Comparison of ENCODE assay signal across 8 cellular contexts in the genomic region with DNA sequence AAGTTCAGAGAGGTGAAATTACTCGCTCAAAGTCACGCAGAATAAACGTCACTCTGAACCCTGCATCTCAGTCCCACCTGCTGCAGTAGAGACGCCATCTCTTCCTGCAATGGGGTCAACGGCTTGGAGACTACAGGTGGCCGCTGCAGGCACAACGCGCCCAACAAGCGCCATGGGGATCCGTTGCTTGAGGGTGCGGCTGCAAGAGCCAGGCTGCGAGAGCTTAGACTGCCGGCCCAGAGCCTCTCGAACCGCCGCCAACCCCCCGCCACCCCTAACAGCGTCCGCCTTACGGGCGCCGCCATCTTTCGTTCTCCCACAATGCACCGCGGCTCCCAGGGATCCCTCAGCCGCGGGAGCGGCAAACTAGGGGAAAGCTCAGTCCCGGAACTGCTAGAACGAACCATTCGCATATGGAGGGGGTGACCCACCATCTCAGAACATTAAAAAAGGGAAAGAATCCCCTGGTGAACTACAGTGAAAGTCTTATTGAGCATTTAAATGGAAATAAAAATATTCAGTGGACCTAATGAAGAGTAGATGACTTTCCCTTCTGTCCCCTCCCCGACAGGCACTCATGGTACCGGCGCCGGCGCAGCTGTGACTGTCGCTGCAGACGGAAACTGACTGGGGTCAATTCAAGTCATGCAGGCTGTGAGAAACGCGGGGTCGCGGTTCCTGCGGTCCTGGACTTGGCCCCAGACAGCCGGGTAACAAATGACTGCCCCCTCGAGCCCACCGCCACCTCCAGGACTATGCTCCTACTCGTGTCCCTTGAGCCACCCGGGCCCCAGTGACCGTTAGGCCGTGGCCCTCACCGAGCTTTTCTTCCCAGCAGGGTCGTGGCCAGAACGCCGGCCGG. TPM values are rescaled to one million over a fixed set of nuclear protein-coding genes. Genes with fewer than 3 reads are reported as not detected.
DNase-seq lines count a peak whose midpoint lies in the region; ATAC-seq and TF ChIP-seq lines count a peak whose summit lies in the region.

A gene (minus strand): TSS at position 316 of the 862 bp plus-strand sequence. CDS start 11 bp downstream, at position 305.
A gene (plus strand): TSS at position 636 of the 862 bp plus-strand sequence. CDS start 10 bp downstream, at position 646.

- intact Hi-C loops in T-helper 2 cell treated with Interferon-gamma antibody and Interleukin-4, amounts not matched to agents 100 ng/mL and 5 ng/mL, for 36 hours (cut with micrococcal nuclease) = loop anchor here (1.0 to 10.0 kb wide), 4 partner anchors 79 to 427 kb away; a partner anchor contains a TSS
- intact Hi-C loops in right cardiac atrium (cut with DNase I) = no loop called here
- intact Hi-C loops in uterus (cut with DNase I; ENCODE audit: low total_unique reads) = no loop called here

- H3K4me1 ChIP-seq in right cardiac atrium (ENCODE audit: control insufficient read depth, insufficient read depth, low read length) = peaks cover 2% of the 10 kb centered on the region
- no peaks in the 10 kb centered on the region for H3K4me1 ChIP-seq in uterus

- TF ChIP-seq POLR2A in GM18505 (IDR thresholded peaks at IDR 0.05; ENCODE audit: borderline replicate concordance, extremely low read depth, insufficient read depth, insufficient read length) = peak; percentile 79
- peak; percentile 17 to 22 for TF ChIP-seq POLR2A in uterus (IDR thresholded peaks at IDR 0.05)

- peak; percentile 87 for ATAC-seq in GM18505 (IDR thresholded peaks at IDR 0.05; ENCODE audit: unreplicated experiment)
- ATAC-seq in HG02943 (IDR thresholded peaks at IDR 0.05; ENCODE audit: low read depth, unreplicated experiment) = peak; percentile 85
- ATAC-seq in right cardiac atrium = peak; percentile 98

- no peaks in the 10 kb centered on the region for H3K36me3 ChIP-seq in uterus

- H3K4me3 ChIP-seq in right cardiac atrium (ENCODE audit: low read length) (peak within 1 kb of the TSS; percentile 73), uterus (peak within 1 kb of the TSS; percentile 75 to 92)

- under 1% methylated on average over 55 of the region's 55 CpGs for WGBS in right cardiac atrium

- no peak for TF ChIP-seq CTCF in uterus (IDR thresholded peaks at IDR 0.05)

- DNase-seq in NCI-H187 (lab: John Stamatoyannopoulos, UW) (peak; percentile 78 to 86), anterior cingulate cortex (lab: John Stamatoyannopoulos, UW) (peak in 57 of 58 donors; percentile 57 to 93 (median 85)), right cardiac atrium (peak; percentile 91 to 96 (median 95)), putamen (ENCODE audit: low spot score) (peak; percentile 93), uterus (peak; percentile 83 to 87)

- H3K27me3 ChIP-seq in right cardiac atrium (ENCODE audit: control insufficient read depth, insufficient read depth) (no peaks in the 10 kb centered on the region), uterus (no peaks in the 10 kb centered on the region)

- H3K9me3 ChIP-seq in right cardiac atrium (ENCODE audit: control insufficient read depth, low read length) (no peaks in the 10 kb centered on the region), uterus (no peaks in the 10 kb centered on the region)

- H3K27ac ChIP-seq in right cardiac atrium (ENCODE audit: low read length) (peak within 1 kb of the TSS; percentile 82), uterus (peak within 1 kb of the TSS; percentile 83 to 94)

RNA-seq across cellular contexts. Expression of the first gene that starts in this region (rescaled TPM):
- total RNA-seq in T-helper 2 cell treated with Interferon-gamma antibody and Interleukin-4, amounts not matched to agents 100 ng/mL and 5 ng/mL, for 36 hours = 28.2 and 32.8 TPM in 2 replicates
- total RNA-seq in right cardiac atrium = 10 to 100 TPM; 30.0 to 46.3 (median 40.0) TPM
- 67.9 TPM for polyA plus RNA-seq in right cardiac atrium
- total RNA-seq in uterus = 10 to 100 TPM; 16.9 to 24.8 (median 21.5) TPM

RNA-seq across cellular contexts. Expression of the second gene that starts in this region (rescaled TPM):
- total RNA-seq in T-helper 2 cell treated with Interferon-gamma antibody and Interleukin-4, amounts not matched to agents 100 ng/mL and 5 ng/mL, for 36 hours = 53.5 and 57.4 TPM in 2 replicates
- 10 to 100 TPM; 39.4 to 57.9 (median 52.1) TPM for total RNA-seq in right cardiac atrium
- polyA plus RNA-seq in right cardiac atrium = 67.5 TPM
- 10 to 100 TPM in 3 of 4 donors, 1 to 10 TPM in 1; 4.4 to 32.8 (median 18.9) TPM for total RNA-seq in uterus

Comparison
In these comparisons a context has a peak if more than half of its experiments do, and no peak if none do; other contexts are left out.
1. Peak in every context shown above with its lines: DNase-seq, ATAC-seq, H3K4me3 ChIP-seq and H3K27ac ChIP-seq.